In genomic region chr2:58429285-58429874, GRCh38 we compare ENCODE assay signal across 15 cellular contexts.
A peak's percentile ranks its signal among the peaks of the same experiment; 100 is the strongest.
DNase-seq lines count a peak whose midpoint lies in the region; ATAC-seq and TF ChIP-seq lines count a peak whose summit lies in the region.
"Had no signal": no experiment of that assay in that cellular context is flagged by ENCODE, and none has a peak within 500 bp of the region (broad histone marks: within the 10 kb centered on the region; RNA-seq: fewer than 3 reads in every experiment).

No MANE protein-coding gene starts in this region.

- intact Hi-C loops in Calu3 (cut with micrococcal nuclease; ENCODE audit: unreplicated experiment) = no loop called here
- intact Hi-C loops in CD4-positive, alpha-beta T cell (cut with DNase I, micrococcal nuclease) = no loop called here

- H3K27ac ChIP-seq in HUES6 (ENCODE audit: low read depth, low read length) (peak overlapping the region; percentile 85; the same call in 1 of the 2 replicates), endodermal cell (ENCODE audit: low read depth, low read length) (peak overlapping the region; percentile 85), neural cell (ENCODE audit: low read length) (peak overlapping the region; percentile 94), right atrium auricular region (no peak overlapping the region)
- no peak overlapping the region for H3K27ac ChIP-seq in CD4-positive, alpha-beta T cell (ENCODE audit: low read depth, low read length)
- H3K27ac ChIP-seq: brain microvascular endothelial cell, esophagus squamous epithelium had no signal

- H3K9ac ChIP-seq in HUES6 (ENCODE audit: low read length) = peak overlapping the region; percentile 91
- peak overlapping the region; percentile 85 for H3K9ac ChIP-seq in endodermal cell (ENCODE audit: extremely low read depth, low read length, poor library complexity, severe bottlenecking)
- peak overlapping the region; percentile 91 for H3K9ac ChIP-seq in neural cell (ENCODE audit: low read length)

- peaks cover 4% of the 10 kb centered on the region for H3F3A ChIP-seq in neural cell (ENCODE audit: insufficient read depth, low read length, poor library complexity, severe bottlenecking)

- TF ChIP-seq RAD21 in neural cell (conservative IDR thresholded peaks at IDR 0.05) = no peak

- WGBS in endodermal cell (ENCODE audit: insufficient coverage in 1 of 2, insufficient read length in 1 of 2), 2 experiments = 46 to 66% methylated on average over 3 to 4 of the region's 4 CpGs

- no peaks in the 10 kb centered on the region for H4K20me1 ChIP-seq in neural cell (ENCODE audit: insufficient read depth)

- peak overlapping the region; percentile 68 for H3K4me2 ChIP-seq in neural cell (ENCODE audit: low read length)

- H3K27me3 ChIP-seq in HUES6 (ENCODE audit: control insufficient read depth, insufficient read depth, low read length) (no peaks in the 10 kb centered on the region), endodermal cell (ENCODE audit: control insufficient read depth, insufficient read depth, low read length, poor library complexity, severe bottlenecking) (no peaks in the 10 kb centered on the region), neural cell (ENCODE audit: insufficient read depth, low read depth, low read length) (no peaks in the 10 kb centered on the region), right atrium auricular region (peaks cover 0 to 7% of the 10 kb centered on the region in 2 donors)
- H3K27me3 ChIP-seq in CD4-positive, alpha-beta T cell (ENCODE audit: control insufficient read depth, insufficient read depth, low read length) = peaks cover 30% of the 10 kb centered on the region
- H3K27me3 ChIP-seq: brain microvascular endothelial cell had no signal

- CTCF ChIA-PET in Calu3 (lab: Charles Lee) = no interaction called here
- CTCF ChIA-PET in CD4-positive, alpha-beta T cell (lab: Charles Lee) = no interaction called here

- no peaks in the 10 kb centered on the region for H3K36me3 ChIP-seq in HUES6 (ENCODE audit: control insufficient read depth, insufficient read depth, low read length)
- no peaks in the 10 kb centered on the region for H3K36me3 ChIP-seq in endodermal cell (ENCODE audit: control insufficient read depth, insufficient read depth, low read length)
- H3K36me3 ChIP-seq in neural cell (ENCODE audit: insufficient read depth, low read length) = no peaks in the 10 kb centered on the region
- no peaks in the 10 kb centered on the region for H3K36me3 ChIP-seq in right atrium auricular region
- H3K36me3 ChIP-seq: brain microvascular endothelial cell, esophagus squamous epithelium had no signal

- H3K27ac Mint-ChIP-seq in Calu3 (ENCODE audit: unreplicated experiment) (peak overlapping the region; percentile 67), endodermal cell (peak overlapping the region; percentile 96)
- H3K27ac Mint-ChIP-seq in CD4-positive, alpha-beta T cell = no peak overlapping the region

- H3K4me1 Mint-ChIP-seq in Calu3 (ENCODE audit: low read depth, unreplicated experiment) (peaks cover 8% of the 10 kb centered on the region), endodermal cell (peaks cover 49% of the 10 kb centered on the region)
- H3K4me1 Mint-ChIP-seq in CD4-positive, alpha-beta T cell (ENCODE audit: low read depth) = peaks cover 7% of the 10 kb centered on the region

- TF ChIP-seq CTCF in Calu3 (IDR thresholded peaks at IDR 0.05; ENCODE audit: unreplicated experiment) (no peak), endodermal cell (conservative IDR thresholded peaks at IDR 0.05) (no peak), neural cell (IDR thresholded peaks at IDR 0.05; ENCODE audit: poor library complexity, severe bottlenecking) (no peak), right atrium auricular region (IDR thresholded peaks at IDR 0.05) (no peak)
- TF ChIP-seq CTCF in CD4-positive, alpha-beta T cell (IDR thresholded peaks at IDR 0.05) = no peak

- peaks cover 16% of the 10 kb centered on the region for H3K36me3 Mint-ChIP-seq in Calu3 (ENCODE audit: insufficient read depth, unreplicated experiment)
- H3K36me3 Mint-ChIP-seq in endodermal cell (ENCODE audit: low read depth) = peaks cover 6% of the 10 kb centered on the region
- H3K36me3 Mint-ChIP-seq in CD4-positive, alpha-beta T cell (ENCODE audit: low read depth) = no peaks in the 10 kb centered on the region

- no peak for DNase-seq in Calu3
- DNase-seq in endodermal cell = no peak
- no peak for DNase-seq in erythroblast (lab: John Stamatoyannopoulos, UW)
- DNase-seq in right atrium auricular region (ENCODE audit: low spot score) = no peak
- no peak for DNase-seq in CD4-positive, alpha-beta T cell
- DNase-seq: activated CD8-positive, alpha-beta memory T cell treated with anti-CD3 and anti-CD28 coated beads, Interleukin-2, amount 50 U/mL, for 4 hours; brain microvascular endothelial cell; esophagus squamous epithelium; KG1; NCI-H226; stimulated activated naive CD4-positive, alpha-beta T cell had no signal

- no peaks in the 10 kb centered on the region for H3K79me2 ChIP-seq in neural cell (replicated peaks; ENCODE audit: insufficient read depth, low read length)

- no peaks in the 10 kb centered on the region for H3K9me2 ChIP-seq in neural cell (ENCODE audit: insufficient read depth, low read length)

- POLR2A ChIA-PET in CD4-positive, alpha-beta T cell (lab: Charles Lee) = no interaction called here

- no peak for TF ChIP-seq EP300 in neural cell (conservative IDR thresholded peaks at IDR 0.05; ENCODE audit: poor library complexity, severe bottlenecking)

- H3K4me3 Mint-ChIP-seq in Calu3 (ENCODE audit: low read depth, unreplicated experiment) = peak overlapping the region; percentile 75
- H3K4me3 Mint-ChIP-seq in endodermal cell = peak overlapping the region; percentile 91
- H3K4me3 Mint-ChIP-seq in CD4-positive, alpha-beta T cell = no peak overlapping the region

- H3K27me3 Mint-ChIP-seq in Calu3 (ENCODE audit: unreplicated experiment) = no peaks in the 10 kb centered on the region
- H3K27me3 Mint-ChIP-seq in endodermal cell (ENCODE audit: insufficient read depth) = no peaks in the 10 kb centered on the region
- peaks cover 52% of the 10 kb centered on the region for H3K27me3 Mint-ChIP-seq in CD4-positive, alpha-beta T cell

- no peaks in the 10 kb centered on the region for H3K9me3 Mint-ChIP-seq in Calu3 (ENCODE audit: low read depth, unreplicated experiment)
- no peaks in the 10 kb centered on the region for H3K9me3 Mint-ChIP-seq in endodermal cell
- H3K9me3 Mint-ChIP-seq in CD4-positive, alpha-beta T cell = no peaks in the 10 kb centered on the region

- no TSS peak for BruUV-seq in Calu3 (replicated peaks; lab: Mats Ljungman, UMichigan)

- TF ChIP-seq POLR2A in erythroblast (IDR thresholded peaks at IDR 0.05; ENCODE audit: low read length) = no peak

- H3K9me3 ChIP-seq in HUES6 (ENCODE audit: control insufficient read depth, insufficient read depth, low read depth, low read length) (no peaks in the 10 kb centered on the region), endodermal cell (ENCODE audit: control insufficient read depth, low read length) (no peaks in the 10 kb centered on the region), neural cell (ENCODE audit: low read length) (no peaks in the 10 kb centered on the region), right atrium auricular region (no peaks in the 10 kb centered on the region)
- H3K9me3 ChIP-seq in CD4-positive, alpha-beta T cell (ENCODE audit: control insufficient read depth, low read length) = no peaks in the 10 kb centered on the region
- H3K9me3 ChIP-seq: esophagus squamous epithelium had no signal

- H3K4me3 ChIP-seq in HUES6 (ENCODE audit: low read depth, low read length) (peak overlapping the region; percentile 71), endodermal cell (ENCODE audit: low read length) (peak overlapping the region; percentile 84), neural cell (ENCODE audit: low read length) (peak overlapping the region; percentile 76), right atrium auricular region (no peak overlapping the region)

- peak overlapping the region; percentile 93 for H2AFZ ChIP-seq in neural cell (ENCODE audit: low read depth, low read length)

- ATAC-seq in GM19351 (IDR thresholded peaks at IDR 0.05; ENCODE audit: unreplicated experiment) = no peak
- ATAC-seq in CD4-positive, alpha-beta T cell (ENCODE audit: poor library complexity) = no peak
- ATAC-seq: HCT116 had no signal

- H3K4me1 ChIP-seq in HUES6 (ENCODE audit: control insufficient read depth, insufficient read depth, low read length) = peaks cover 40% of the 10 kb centered on the region
- peaks cover 20% of the 10 kb centered on the region for H3K4me1 ChIP-seq in endodermal cell (ENCODE audit: control insufficient read depth, insufficient read depth, low read length)
- peaks cover 0 to 13% of the 10 kb centered on the region in 2 donors for H3K4me1 ChIP-seq in right atrium auricular region

TF ChIP-seq in neural cell, 6 proteins besides CTCF, POLR2A, EP300 and RAD21:
- peak; percentile 3 for TF ChIP-seq SMC3 (conservative IDR thresholded peaks at IDR 0.05; ENCODE audit: poor library complexity)
- TF ChIP-seq POLR2AphosphoS5 (IDR thresholded peaks at IDR 0.05) = no peak

Comparison
In these comparisons a context has a peak if more than half of its experiments do, and no peak if none do; other contexts are left out.
1. H3K27ac ChIP-seq: peak in HUES6 (single experiment), endodermal cell (single experiment) and neural cell (single experiment); none in right atrium auricular region (0 of 2) and CD4-positive, alpha-beta T cell (single experiment).
2. H3K4me3 ChIP-seq: peak in HUES6 (single experiment), endodermal cell (single experiment) and neural cell (single experiment); none in right atrium auricular region (0 of 2).
3. Peak in every context shown above with its lines, with median percentiles within 50 percentile points of each other: H3K9ac ChIP-seq.